11 cellular contexts compared by ENCODE assay signal in the genomic region with DNA sequence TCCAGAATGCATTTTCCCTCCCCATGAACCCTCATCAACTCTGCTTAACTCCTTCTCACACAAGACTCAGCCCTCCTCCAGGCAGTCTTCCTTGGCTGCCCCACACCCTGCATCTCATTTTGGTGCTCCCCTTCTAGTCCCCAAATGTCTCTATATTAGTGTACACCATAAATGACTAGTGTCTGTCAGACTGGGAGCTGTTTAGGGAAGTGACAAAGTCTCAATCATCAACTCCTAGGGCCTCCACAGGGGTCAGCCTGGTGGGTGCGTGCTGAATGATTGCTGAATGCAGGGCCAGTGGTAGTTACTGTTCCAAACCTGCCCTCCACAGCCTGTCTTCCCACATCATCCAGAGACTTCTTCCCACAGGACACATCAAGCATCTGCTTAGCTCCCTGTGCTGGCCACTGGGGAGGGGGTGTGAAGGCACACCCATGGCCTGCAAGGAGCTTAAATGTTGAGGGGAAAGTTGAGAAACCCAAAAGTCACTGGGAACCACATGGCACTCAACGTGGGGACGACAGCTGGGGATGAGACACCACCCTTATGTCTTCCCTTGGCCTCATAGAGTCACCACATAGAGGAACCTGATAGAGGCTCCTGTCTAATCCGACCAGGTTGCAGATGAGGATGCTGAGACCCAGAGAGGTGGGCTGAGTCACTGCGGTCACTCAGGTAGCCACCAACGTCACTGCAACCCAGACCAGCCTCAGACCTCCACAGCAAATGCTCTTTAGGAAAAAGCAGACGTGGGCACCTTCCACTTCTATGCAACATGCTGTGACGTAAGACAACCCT.
DNase-seq lines count a peak whose midpoint lies in the region; ATAC-seq and TF ChIP-seq lines count a peak whose summit lies in the region.
"Had no signal": no experiment of that assay in that cellular context is flagged by ENCODE, and none has a peak within 500 bp of the region (broad histone marks: within the 10 kb centered on the region; RNA-seq: fewer than 3 reads in every experiment).

No MANE protein-coding gene starts in this region.

- POLR2A ChIA-PET in MCF 10A (lab: Yijun Ruan, JAX): no interaction called here

- intact Hi-C loops in MCF 10A (cut with micrococcal nuclease): no loop called here

- ATAC-seq in HG03378 (IDR thresholded peaks at IDR 0.05; ENCODE audit: unreplicated experiment) (peak; percentile 27), HG03342 (IDR thresholded peaks at IDR 0.05; ENCODE audit: unreplicated experiment) (no peak)
- ATAC-seq in stimulated activated naive CD8-positive, alpha-beta T cell treated with anti-CD3 and anti-CD28 coated beads, Interleukin-15, amount 100 ng/mL, for 72 hours: peak; percentile 44

- DNase-seq in activated CD8-positive, alpha-beta memory T cell treated with anti-CD3 and anti-CD28 coated beads for 24 hours: peak; percentile 60
- no peak for DNase-seq in activated CD8-positive, alpha-beta memory T cell treated with anti-CD3 and anti-CD28 coated beads, Interleukin-2, amount 50 U/mL, for 4 hours
- no peak for DNase-seq in stimulated activated naive CD8-positive, alpha-beta T cell treated with anti-CD3 and anti-CD28 coated beads, Interleukin-15, amount 100 ng/mL, for 72 hours
- DNase-seq in MCF 10A (ENCODE audit: unreplicated experiment) (no peak), islet precursor cell (no peak)
- DNase-seq: brain microvascular endothelial cell, erythroblast, NCI-H187 treated with DMSO at 0.1 percent for 48 hours had no signal

- no peak for TF ChIP-seq CTCF in MCF 10A (IDR thresholded peaks at IDR 0.05; ENCODE audit: unreplicated experiment)

- peak overlapping the region; percentile 93 for H3K27ac Mint-ChIP-seq in activated naive CD8-positive, alpha-beta T cell
- peak overlapping the region; percentile 3 to 69 for H3K27ac Mint-ChIP-seq in stimulated activated naive CD8-positive, alpha-beta T cell treated with anti-CD3 and anti-CD28 coated beads, Interleukin-15, amount 100 ng/mL, for 72 hours
- H3K27ac Mint-ChIP-seq in MCF 10A (ENCODE audit: low read depth, unreplicated experiment): no peak overlapping the region

- no peaks in the 10 kb centered on the region for H3K27me3 Mint-ChIP-seq in activated naive CD8-positive, alpha-beta T cell
- H3K27me3 Mint-ChIP-seq in stimulated activated naive CD8-positive, alpha-beta T cell treated with anti-CD3 and anti-CD28 coated beads, Interleukin-15, amount 100 ng/mL, for 72 hours: no peaks in the 10 kb centered on the region
- H3K27me3 Mint-ChIP-seq in MCF 10A (ENCODE audit: insufficient read depth, unreplicated experiment): peaks cover 61% of the 10 kb centered on the region

- H3K36me3 Mint-ChIP-seq in activated naive CD8-positive, alpha-beta T cell: peaks cover 3% of the 10 kb centered on the region
- H3K36me3 Mint-ChIP-seq in MCF 10A (ENCODE audit: insufficient read depth, unreplicated experiment): no peaks in the 10 kb centered on the region

- H3K4me1 Mint-ChIP-seq in activated naive CD8-positive, alpha-beta T cell (ENCODE audit: low read depth): peaks cover 65% of the 10 kb centered on the region
- peaks cover 72% of the 10 kb centered on the region for H3K4me1 Mint-ChIP-seq in stimulated activated naive CD8-positive, alpha-beta T cell treated with anti-CD3 and anti-CD28 coated beads, Interleukin-15, amount 100 ng/mL, for 72 hours
- no peaks in the 10 kb centered on the region for H3K4me1 Mint-ChIP-seq in MCF 10A (ENCODE audit: insufficient read depth, unreplicated experiment)

- H3K4me3 Mint-ChIP-seq in activated naive CD8-positive, alpha-beta T cell: peak overlapping the region; percentile 70
- H3K4me3 Mint-ChIP-seq in stimulated activated naive CD8-positive, alpha-beta T cell treated with anti-CD3 and anti-CD28 coated beads, Interleukin-15, amount 100 ng/mL, for 72 hours: peak overlapping the region; percentile 38 to 65
- no peak overlapping the region for H3K4me3 Mint-ChIP-seq in MCF 10A (ENCODE audit: unreplicated experiment)

- CTCF ChIA-PET in MCF 10A (lab: Yijun Ruan, JAX): interaction anchor here (3.5 kb wide), 1 partner anchor 14 kb away, joined by 32 read pairs; no protein-coding TSS in a partner anchor

- no peaks in the 10 kb centered on the region for H3K9me3 Mint-ChIP-seq in activated naive CD8-positive, alpha-beta T cell (ENCODE audit: low read depth)
- no peaks in the 10 kb centered on the region for H3K9me3 Mint-ChIP-seq in stimulated activated naive CD8-positive, alpha-beta T cell treated with anti-CD3 and anti-CD28 coated beads, Interleukin-15, amount 100 ng/mL, for 72 hours
- H3K9me3 Mint-ChIP-seq in MCF 10A (ENCODE audit: unreplicated experiment): no peaks in the 10 kb centered on the region

- BruUV-seq in MCF 10A (replicated peaks; lab: Mats Ljungman, UMichigan): no TSS peak
